8 cellular contexts compared by ENCODE assay signal in the genomic region with DNA sequence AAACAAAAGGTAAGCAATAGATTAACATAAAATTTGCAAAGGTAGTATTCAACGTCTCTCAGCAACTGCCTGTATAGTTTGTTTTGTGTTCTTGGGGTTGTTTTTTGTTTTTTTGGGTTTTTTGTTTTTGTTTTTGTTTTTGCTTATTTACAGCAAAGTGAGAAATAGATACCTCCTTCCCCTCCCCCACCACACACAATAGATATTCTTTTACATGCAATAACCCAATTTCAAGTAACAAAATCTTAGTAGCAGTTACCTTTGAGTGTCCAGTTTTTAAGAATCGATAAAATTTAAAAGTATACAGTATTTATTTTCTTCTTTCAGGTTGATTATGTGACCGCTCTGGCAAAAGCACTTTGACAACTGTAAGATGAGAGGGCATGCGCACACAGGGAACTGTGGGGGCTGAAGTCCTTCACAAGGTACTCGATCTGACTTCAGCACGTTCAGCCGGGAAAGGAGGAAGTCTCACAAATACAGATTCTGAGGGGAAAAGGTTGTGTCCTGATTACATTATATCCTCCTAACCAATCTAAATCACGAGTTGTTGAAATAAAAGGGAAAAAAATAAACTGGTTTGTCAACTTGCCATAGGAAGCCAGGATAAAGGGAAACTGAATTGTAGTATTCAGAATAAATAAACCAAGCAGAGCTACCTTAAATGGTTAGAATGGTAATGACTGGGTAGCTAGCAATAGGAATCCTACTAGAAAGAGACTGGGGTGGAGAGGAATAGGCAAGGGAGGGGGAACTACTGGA. TPM values are rescaled to one million over a fixed set of nuclear protein-coding genes. Genes with fewer than 3 reads are reported as not detected.
DNase-seq lines count a peak whose midpoint lies in the region; ATAC-seq and TF ChIP-seq lines count a peak whose summit lies in the region.

No MANE protein-coding gene starts in this region.

- CTCF ChIA-PET in activated B cell treated with CpG ODN at 0.5 μM for 24 hours (lab: Charles Lee) = no interaction called here

- POLR2A ChIA-PET in activated B cell treated with CpG ODN at 0.5 μM for 24 hours (lab: Charles Lee) = no interaction called here

- no peaks in the 10 kb centered on the region for H3K36me3 ChIP-seq in H7 (replicated peaks; ENCODE audit: control insufficient read depth, insufficient read depth, low read length)

- intact Hi-C loops in activated B cell treated with CpG ODN at 0.5 μM for 24 hours (cut with micrococcal nuclease) = loop anchor here (1.0 kb wide), 2 partner anchors 101 to 348 kb away; no protein-coding TSS in a partner anchor

- H3K4me3 Mint-ChIP-seq in activated B cell treated with CpG ODN at 0.5 μM for 24 hours = peak overlapping the region; percentile 55

- H3K4me1 Mint-ChIP-seq in activated B cell treated with CpG ODN at 0.5 μM for 24 hours = peaks cover 36% of the 10 kb centered on the region

- DNase-seq in AG08396 (ENCODE audit: low spot score) (peak; percentile 43), H7 (peak; percentile 64), NCI-H2196 (lab: John Stamatoyannopoulos, UW; ENCODE audit: unreplicated experiment) (peak; percentile 52), activated B cell treated with CpG ODN at 0.5 μM for 24 hours (peak; percentile 17), coronary artery (ENCODE audit: low spot score) (no peak), islet precursor cell (peak; percentile 79), smooth muscle cell of the brain vasculature (ENCODE audit: low read depth, low spot score) (peak; percentile 41)

- ATAC-seq in activated B cell treated with CpG ODN at 0.5 μM for 24 hours (ENCODE audit: low read depth) = peak; percentile 60
- ATAC-seq in HG03442 (IDR thresholded peaks at IDR 0.05; ENCODE audit: unreplicated experiment) = no peak

- H3K27me3 ChIP-seq in H7 (ENCODE audit: control insufficient read depth, insufficient read depth, low read length) = peaks cover 22% of the 10 kb centered on the region

- TF ChIP-seq CTCF in activated B cell treated with CpG ODN at 0.5 μM for 24 hours (IDR thresholded peaks at IDR 0.05) = no peak
- no peak for TF ChIP-seq CTCF in coronary artery (IDR thresholded peaks at IDR 0.05)

- H3K9me3 Mint-ChIP-seq in activated B cell treated with CpG ODN at 0.5 μM for 24 hours = no peaks in the 10 kb centered on the region

- H3K4me3 ChIP-seq in H7 (ENCODE audit: insufficient read depth, low read depth, low read length) = no peak overlapping the region
- H3K4me3 ChIP-seq in coronary artery = peak overlapping the region; percentile 28

- H3K27ac Mint-ChIP-seq in activated B cell treated with CpG ODN at 0.5 μM for 24 hours = peak overlapping the region; percentile 25

- H3K36me3 Mint-ChIP-seq in activated B cell treated with CpG ODN at 0.5 μM for 24 hours (ENCODE audit: low read depth) = peaks cover 9% of the 10 kb centered on the region

- H3K27me3 Mint-ChIP-seq in activated B cell treated with CpG ODN at 0.5 μM for 24 hours = no peaks in the 10 kb centered on the region

- H3K27ac ChIP-seq in coronary artery = no peak overlapping the region

RNA-seq across cellular contexts. Expression of a gene that starts 47.8 kb away (rescaled TPM):
- total RNA-seq in H7 (2014; rRNA removed; shearing (Covaris generic)) = 0.62 and 0.92 TPM in 2 replicates
- 2.2 and 2.5 TPM in 2 replicates for total RNA-seq in activated B cell treated with CpG ODN at 0.5 μM for 24 hours

RNA-seq across cellular contexts. Expression of a gene that starts 47.9 kb away (rescaled TPM):
- 7.9 and 11.6 TPM in 2 replicates for total RNA-seq in H7 (2014; rRNA removed; shearing (Covaris generic))
- total RNA-seq in activated B cell treated with CpG ODN at 0.5 μM for 24 hours = 21.6 and 26.5 TPM in 2 replicates
